Comparison of ENCODE assay signal across 6 cellular contexts in genomic region chr2:27198068-27198467, GRCh38. TPM values are rescaled to one million over a fixed set of nuclear protein-coding genes. Genes with fewer than 3 reads are reported as not detected.
"Had no signal": no experiment of that assay in that cellular context is flagged by ENCODE, and none has a peak within 500 bp of the region (broad histone marks: within the 10 kb centered on the region; RNA-seq: fewer than 3 reads in every experiment).

No MANE protein-coding gene starts in this region.

RNA-seq across cellular contexts. Expression of gene TCF23, which starts 49.3 kb away (rescaled TPM):
- total RNA-seq: M059J, Peyer's patch, Right ventricle myocardium superior, SJSA1, T-cell had no signal

RNA-seq across cellular contexts. Expression of gene PRR30, which starts 58.9 kb away (rescaled TPM):
- total RNA-seq: M059J; Peyer's patch; Right ventricle myocardium superior; SJSA1; T-cell; T-helper 1 cell treated with Interleukin-12 subunit alpha and Interleukin-12 subunit beta and Interleukin-4 antibody, amounts not matched to agents 30 ng/mL and 1 ng/mL, for 36 hours had no signal
